In the genomic region with DNA sequence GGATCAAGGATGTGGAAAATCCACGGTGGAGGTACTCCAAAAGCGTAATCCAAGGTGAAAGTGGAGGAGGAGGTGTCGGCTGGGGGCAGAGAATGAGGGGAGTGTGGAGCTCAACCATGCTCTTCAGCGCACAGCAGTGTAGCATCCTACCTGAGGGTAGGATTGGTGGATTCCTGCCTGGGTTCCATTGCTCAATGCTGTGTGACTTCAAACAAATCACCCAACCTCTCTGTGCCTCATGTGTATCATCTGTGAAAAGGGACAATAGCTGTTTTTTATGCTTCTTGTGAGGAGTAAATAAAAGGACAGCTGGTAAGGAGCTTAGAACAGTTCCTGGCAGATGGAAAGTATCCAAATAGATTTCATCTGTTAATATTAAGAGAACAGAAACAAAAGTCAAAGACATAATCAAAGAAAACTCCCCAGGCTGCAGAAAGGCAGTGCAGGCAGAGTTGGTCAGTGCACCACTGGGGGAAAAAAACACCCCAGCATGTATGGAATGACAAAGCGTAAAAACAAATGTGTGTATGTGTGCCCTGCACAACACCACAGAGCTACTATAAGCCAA, we compare ENCODE assay signal across 26 cellular contexts.
"Had no signal": no experiment of that assay in that cellular context is flagged by ENCODE, and none has a peak within 500 bp of the region (broad histone marks: within the 10 kb centered on the region; RNA-seq: fewer than 3 reads in every experiment).

No MANE protein-coding gene starts in this region.

- FAIRE-seq: islet of Langerhans, kidney had no signal

- H3K4me3 Mint-ChIP-seq: immature natural killer cell; memory B cell; naive thymus-derived CD4-positive, alpha-beta T cell; natural killer cell treated with Interleukin-12 subunit alpha and Interleukin-12 subunit beta and Interleukin-15 and Interleukin-18, amount 100 ng/mL, for 72 hours; stimulated activated naive B cell treated with anti-CD40 and anti-IgM and Interleukin-4, amounts not matched to agents 10 μg/mL and 1 μg/mL and 100 μg/mL, for 72 hours had no signal

- ATAC-seq: heart left ventricle; left colon; left lung; mucosa of descending colon; naive thymus-derived CD4-positive, alpha-beta T cell; natural killer cell treated with Interleukin-12 subunit alpha and Interleukin-12 subunit beta and Interleukin-15 and Interleukin-18, amount 100 ng/mL, for 72 hours; right cardiac atrium; stimulated activated naive B cell treated with anti-CD40 and anti-IgM and Interleukin-4, amounts not matched to agents 10 μg/mL and 1 μg/mL and 100 μg/mL, for 72 hours; stimulated activated naive CD8-positive, alpha-beta T cell treated with anti-CD3 and anti-CD28 coated beads, Interleukin-15, Interleukin-2, amounts not matched to agents 100 U/mL and 50 U/mL, for 24 hours had no signal

- H3K9me3 ChIP-seq: mucosa of descending colon, prostate gland, testis, thyroid gland, transverse colon had no signal

- H3K4me1 ChIP-seq: left lung, prostate gland, transverse colon, upper lobe of left lung had no signal

- H3K36me3 Mint-ChIP-seq: immature natural killer cell; naive thymus-derived CD4-positive, alpha-beta T cell; natural killer cell treated with Interleukin-12 subunit alpha and Interleukin-12 subunit beta and Interleukin-15 and Interleukin-18, amount 100 ng/mL, for 72 hours had no signal

- H3K27me3 ChIP-seq: left lung, ovary, testis, thyroid gland, transverse colon, upper lobe of left lung had no signal

- H3K4me1 Mint-ChIP-seq: immature natural killer cell; stimulated activated naive B cell treated with anti-CD40 and anti-IgM and Interleukin-4, amounts not matched to agents 10 μg/mL and 1 μg/mL and 100 μg/mL, for 72 hours had no signal

- H3K4me3 ChIP-seq: heart left ventricle, left lung, mucosa of descending colon, ovary, prostate gland, skin epidermis, stomach, testis, thyroid gland, transverse colon, upper lobe of left lung had no signal

- H3K9me3 Mint-ChIP-seq: natural killer cell treated with Interleukin-12 subunit alpha and Interleukin-12 subunit beta and Interleukin-15 and Interleukin-18, amount 100 ng/mL, for 72 hours had no signal

- DNase-seq: immature natural killer cell; left colon; left lung; midbrain; mucosa of descending colon; naive thymus-derived CD4-positive, alpha-beta T cell; ovary; stimulated activated CD4-positive, alpha-beta T cell treated with anti-CD3 and anti-CD28 coated beads, Interleukin-12 subunit alpha, Interleukin-12 subunit beta, amount 100 ng/mL, for 4 hours; stimulated activated CD4-positive, alpha-beta T cell treated with anti-CD3 and anti-CD28 coated beads, Interleukin-15, amount 100 ng/mL, for 24 hours; stimulated activated CD4-positive, alpha-beta T cell treated with anti-CD3 and anti-CD28 coated beads, Interleukin-2, amount 100 ng/mL, for 24 hours; stimulated activated CD4-positive, alpha-beta T cell treated with anti-CD3 and anti-CD28 coated beads, Interleukin-4, amount 100 ng/mL, for 1 hour; stimulated activated naive B cell treated with anti-CD40 and anti-IgM and Interleukin-4, amounts not matched to agents 10 μg/mL and 1 μg/mL and 100 μg/mL, for 72 hours; stimulated activated naive CD8-positive, alpha-beta T cell treated with anti-CD3 and anti-CD28 coated beads, Interleukin-15, Interleukin-2, amounts not matched to agents 100 U/mL and 50 U/mL, for 24 hours; stomach; testis; thyroid gland; transverse colon; upper lobe of left lung had no signal

- H3K27ac Mint-ChIP-seq: immature natural killer cell; memory B cell; natural killer cell treated with Interleukin-12 subunit alpha and Interleukin-12 subunit beta and Interleukin-15 and Interleukin-18, amount 100 ng/mL, for 72 hours; stimulated activated naive B cell treated with anti-CD40 and anti-IgM and Interleukin-4, amounts not matched to agents 10 μg/mL and 1 μg/mL and 100 μg/mL, for 72 hours had no signal

- H3K36me3 ChIP-seq: heart left ventricle, left lung, ovary, prostate gland, stomach, thyroid gland, transverse colon, upper lobe of left lung had no signal

- H3K27ac ChIP-seq: heart left ventricle, left lung, ovary, prostate gland, skin epidermis, stomach, testis, thyroid gland, transverse colon, upper lobe of left lung had no signal
